ENCODE assay signal across 14 cellular contexts in the genomic region with DNA sequence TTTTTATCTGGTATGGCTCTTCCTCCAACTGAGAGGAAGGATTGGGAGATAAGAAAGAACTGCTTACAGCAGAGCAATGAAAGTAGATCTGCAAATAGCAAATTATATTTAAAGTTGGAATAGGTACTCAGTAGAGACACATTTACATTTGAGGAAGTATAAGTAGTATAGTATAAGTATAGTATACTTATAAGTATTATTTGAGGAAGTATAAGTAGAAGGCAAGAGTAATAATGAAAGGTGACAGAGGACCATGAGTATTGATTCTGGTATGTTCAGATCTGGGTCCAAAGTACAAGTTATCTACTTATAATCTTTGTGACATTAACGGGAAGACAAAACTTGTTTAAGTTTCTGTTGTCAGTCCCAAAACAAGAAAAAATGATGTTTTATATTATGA.
"Had no signal": no experiment of that assay in that cellular context is flagged by ENCODE, and none has a peak within 500 bp of the region (broad histone marks: within the 10 kb centered on the region; RNA-seq: fewer than 3 reads in every experiment).

No MANE protein-coding gene starts in this region.

- H3K27me3 ChIP-seq: cardiac muscle cell, thyroid gland, uterus had no signal

- DNase-seq: activated CD4-positive, alpha-beta T cell treated with anti-CD3 and anti-CD28 coated beads for 4 hours; activated CD8-positive, alpha-beta T cell treated with anti-CD3 and anti-CD28 coated beads, Interleukin-2, amount 10 ng/mL, durations not matched to agents 7 days and 5 days; activated naive CD4-positive, alpha-beta T cell treated with anti-CD3 and anti-CD28 coated beads for 36 hours; left cardiac atrium; lower lobe of right lung; naive thymus-derived CD4-positive, alpha-beta T cell; posterior cingulate gyrus; small intestine; thyroid gland; uterus; WERI-Rb-1 had no signal

- H3K4me3 ChIP-seq: cardiac muscle cell, lower lobe of right lung, thyroid gland, uterus had no signal

- H3K9me3 ChIP-seq: lower lobe of right lung, thyroid gland, uterus had no signal

- H3K36me3 ChIP-seq: cardiac muscle cell, lower lobe of right lung, thyroid gland, uterus, WERI-Rb-1 had no signal

- H3K4me1 ChIP-seq: thyroid gland, uterus had no signal

- ATAC-seq: activated CD8-positive, alpha-beta T cell treated with anti-CD3 and anti-CD28 coated beads, Interleukin-2, amount 10 ng/mL, durations not matched to agents 7 days and 5 days; activated T-helper 17 cell treated with anti-CD3 and anti-CD28 coated beads, Interleukin-2, amount 50 U/mL, for 72 hours; esophagus mucosa; left cardiac atrium; lower lobe of right lung; naive thymus-derived CD4-positive, alpha-beta T cell had no signal

- H3K27ac ChIP-seq: cardiac muscle cell, lower lobe of right lung, thyroid gland, uterus, WERI-Rb-1 had no signal
